7 cellular contexts compared by ENCODE assay signal in genomic region chr2:179650420-179650819, GRCh38.
"Had no signal": no experiment of that assay in that cellular context is flagged by ENCODE, and none has a peak within 500 bp of the region (broad histone marks: within the 10 kb centered on the region; RNA-seq: fewer than 3 reads in every experiment).

No MANE protein-coding gene starts in this region.

- DNase-seq: GM23248, GOT3, H7, HFFc6, KBM-7 had no signal

- H3K9me3 ChIP-seq: HAP-1 had no signal

- H3K4me3 ChIP-seq: GM23248, HAP-1 had no signal

- H3K9ac ChIP-seq: GM23248 had no signal

- H3K27ac ChIP-seq: GM23248, HL-60 had no signal

- H2AFZ ChIP-seq: GM23248 had no signal

- H3K36me3 ChIP-seq: HAP-1 had no signal
